25 cellular contexts compared by ENCODE assay signal in the genomic region with DNA sequence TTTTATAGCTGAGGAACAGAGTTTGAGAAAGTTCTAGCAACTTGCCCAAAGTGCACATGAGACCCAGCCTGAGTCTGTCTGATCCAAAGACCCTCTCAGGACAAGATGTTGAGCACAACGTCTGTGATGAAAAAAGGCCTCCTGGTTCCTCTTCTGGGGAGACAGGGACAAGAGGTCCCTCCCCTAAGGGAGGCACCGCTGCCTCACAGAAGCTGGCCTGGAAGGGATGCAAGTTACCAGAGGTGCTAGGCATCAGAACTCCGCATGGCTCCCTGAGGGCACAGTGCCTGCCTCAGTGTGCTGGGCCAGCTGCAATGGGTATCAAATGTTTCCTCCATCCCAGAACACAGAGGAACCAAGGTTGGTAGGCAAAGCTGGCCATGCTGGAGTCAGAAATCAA.
DNase-seq lines count a peak whose midpoint lies in the region; ATAC-seq, FAIRE-seq and TF ChIP-seq lines count a peak whose summit lies in the region.
"Had no signal": no experiment of that assay in that cellular context is flagged by ENCODE, and none has a peak within 500 bp of the region (broad histone marks: within the 10 kb centered on the region; RNA-seq: fewer than 3 reads in every experiment).

No MANE protein-coding gene starts in this region.

- TF ChIP-seq CTCF in H1 (IDR thresholded peaks at IDR 0.05; ENCODE audit: control extremely low read depth in 1 of 3, insufficient read depth in 1 of 3, low read depth in 1 of 3, low read length in 3 of 3) (no peak), spleen (IDR thresholded peaks at IDR 0.05 in 8 of 11, conservative IDR thresholded peaks at IDR 0.05 in 3 of 11) (no peak), WTC11 (IDR thresholded peaks at IDR 0.05) (no peak)

- H3K27me3 ChIP-seq in H1 (replicated peaks in 1 of 4; ENCODE audit: control insufficient read depth in 3 of 4, extremely low read depth in 1 of 4, insufficient read depth in 3 of 4, low read length in 3 of 4) (no peaks in the 10 kb centered on the region), spleen (replicated peaks in 1 of 7) (peaks cover 0 to 27% (median 0%) of the 10 kb centered on the region in 7 donors)
- H3K27me3 ChIP-seq: BE2C had no signal

- FAIRE-seq in H1 (lab: Jason Lieb, UNC), result no peak
- FAIRE-seq: A204.1, GM12878, HepG2 had no signal

- H3K56ac ChIP-seq in H1 (replicated peaks; ENCODE audit: insufficient read length, low read depth, low read length), result no peak overlapping the region

- no peak overlapping the region for H2BK20ac ChIP-seq in H1 (ENCODE audit: low read length)

- no peak for ATAC-seq in HG02759 (IDR thresholded peaks at IDR 0.05; ENCODE audit: unreplicated experiment)
- ATAC-seq in WTC11, result no peak
- ATAC-seq: GM12878, HCT116, HepG2 had no signal

- H3K18ac ChIP-seq in H1 (ENCODE audit: extremely low read depth, low read length), result no peak overlapping the region

- H3K27me3 Mint-ChIP-seq in WTC11 (ENCODE audit: low read depth), result no peaks in the 10 kb centered on the region

- H3K14ac ChIP-seq in H1 (ENCODE audit: insufficient read length), result no peak overlapping the region

- no peak overlapping the region for H3K4me3 Mint-ChIP-seq in WTC11
- H3K4me3 Mint-ChIP-seq: CD4-positive, CD25-positive, alpha-beta regulatory T cell; CD8-positive, alpha-beta memory T cell; HFFc6; IgD-negative memory B cell had no signal

- no peaks in the 10 kb centered on the region for H3K23me2 ChIP-seq in H1 (ENCODE audit: low read depth, low read length)

- H3K9ac ChIP-seq in H1 (replicated peaks in 1 of 4; ENCODE audit: extremely low read depth in 1 of 4, low read depth in 3 of 4, low read length in 3 of 4), result no peak overlapping the region
- H3K9ac ChIP-seq: GM23248 had no signal

- no peak overlapping the region for H2BK12ac ChIP-seq in H1 (ENCODE audit: low read depth, low read length)

- no peak overlapping the region for H2AFZ ChIP-seq in H1 (ENCODE audit: low read length)
- H2AFZ ChIP-seq: GM23248 had no signal

- H2AK5ac ChIP-seq in H1 (ENCODE audit: low read depth, low read length), result no peak overlapping the region; the same call in 1 of the 2 replicates

- DNase-seq in H1 (ENCODE audit: low read depth in 1 of 2, low spot score in 2 of 2) (no peak), mesenteric fat pad (ENCODE audit: low spot score) (peak; percentile 71), spleen (peak; percentile 61), NCI-H1417 treated with DMSO at 0.1 percent for 48 hours (lab: John Stamatoyannopoulos, UW) (no peak), SHP77 treated with DMSO at 0.1 percent for 48 hours (lab: John Stamatoyannopoulos, UW) (no peak), WTC11 (ENCODE audit: low spot score) (no peak)
- DNase-seq: ACHN; BE2C; C1 segment of cervical spinal cord; CD4-positive, CD25-positive, alpha-beta regulatory T cell; CD8-positive, alpha-beta memory T cell; COR-L47; DMS 273 treated with DMSO at 0.1 percent for 48 hours; DMS53; DND-41; EL; GM23248; H7; HFFc6 had no signal

- no peak overlapping the region for H4K5ac ChIP-seq in H1 (ENCODE audit: insufficient read length, low read depth, low read length)

- H2BK5ac ChIP-seq in H1 (ENCODE audit: low read depth, low read length), result no peak overlapping the region

- H3K23ac ChIP-seq in H1 (ENCODE audit: insufficient read length), result no peak overlapping the region

- no peaks in the 10 kb centered on the region for H3K9me3 Mint-ChIP-seq in WTC11
- H3K9me3 Mint-ChIP-seq: CD4-positive, CD25-positive, alpha-beta regulatory T cell; CD8-positive, alpha-beta memory T cell; IgD-negative memory B cell had no signal

- POLR2A ChIA-PET in H1 (lab: Charles Lee; ENCODE audit: partially characterized antibody), result no interaction called here
- POLR2A ChIA-PET in WTC11 (lab: Charles Lee), result no interaction called here

- no peak overlapping the region for H3K4ac ChIP-seq in H1 (replicated peaks; ENCODE audit: insufficient read length, low read depth, low read length)

- TF ChIP-seq EP300 in H1 (IDR thresholded peaks at IDR 0.05; ENCODE audit: borderline replicate concordance in 1 of 2, low read depth in 2 of 2, low read length in 2 of 2), result no peak

- no peak overlapping the region for H3K27ac Mint-ChIP-seq in WTC11
- H3K27ac Mint-ChIP-seq: CD4-positive, CD25-positive, alpha-beta regulatory T cell; CD8-positive, alpha-beta memory T cell; HFFc6; IgD-negative memory B cell had no signal

- no peaks in the 10 kb centered on the region for H3K79me1 ChIP-seq in H1 (ENCODE audit: low read depth, low read length)

- H4K8ac ChIP-seq in H1 (ENCODE audit: extremely low read depth, insufficient read depth, low read length), result peak overlapping the region; percentile 1; the same call in 1 of the 2 replicates

- H3K4me2 ChIP-seq in H1 (ENCODE audit: insufficient read depth in 1 of 2, low read depth in 2 of 2, low read length in 2 of 2), result no peak overlapping the region

- no peaks in the 10 kb centered on the region for H3K36me3 Mint-ChIP-seq in WTC11
- H3K36me3 Mint-ChIP-seq: CD4-positive, CD25-positive, alpha-beta regulatory T cell; CD8-positive, alpha-beta memory T cell; IgD-negative memory B cell had no signal

- intact Hi-C loops in spleen (cut with DNase I; ENCODE audit: low total_unique reads), result no loop called here

- H2BK15ac ChIP-seq in H1 (ENCODE audit: low read length), result no peak overlapping the region

- no peak overlapping the region for H2BK120ac ChIP-seq in H1 (replicated peaks; ENCODE audit: low read depth, low read length)

- H3K27ac ChIP-seq in H1 (ENCODE audit: low read depth, low read length) (no peak overlapping the region), spleen (no peak overlapping the region)
- H3K27ac ChIP-seq: GM23248 had no signal

- TF ChIP-seq POLR2A in H1 (IDR thresholded peaks at IDR 0.05; ENCODE audit: control extremely low read depth in 1 of 2, low read depth in 2 of 2, low read length in 2 of 2) (no peak), spleen (IDR thresholded peaks at IDR 0.05) (no peak)

- TF ChIP-seq RAD21 in H1 (IDR thresholded peaks at IDR 0.05 in 1 of 2, conservative IDR thresholded peaks at IDR 0.05 in 1 of 2; ENCODE audit: low read depth in 2 of 2, low read length in 2 of 2), result no peak

- H3K4me3 ChIP-seq in H1 (ENCODE audit: extremely low read depth in 1 of 4, insufficient read depth in 2 of 4, low read depth in 3 of 4, low read length in 4 of 4) (no peak overlapping the region), spleen (no peak overlapping the region)
- H3K4me3 ChIP-seq: GM12878, GM23248 had no signal

- CTCF ChIA-PET in H1 (lab: Charles Lee; ENCODE audit: partially characterized antibody) (interaction anchor here (1.0 to 1.6 kb wide), 4 partner anchors 9 to 161 kb away, joined by 3 to 6 read pairs (median 4); no protein-coding TSS in a partner anchor), WTC11 (lab: Charles Lee) (no interaction called here)

- no peaks in the 10 kb centered on the region for H3K36me3 ChIP-seq in H1 (ENCODE audit: control insufficient read depth in 2 of 4, insufficient read depth in 4 of 4, low read length in 3 of 4)
- no peaks in the 10 kb centered on the region for H3K36me3 ChIP-seq in spleen
- H3K36me3 ChIP-seq: BE2C had no signal

- H4K91ac ChIP-seq in H1 (replicated peaks; ENCODE audit: insufficient read length, low read length), result no peak overlapping the region

- H3K4me1 Mint-ChIP-seq in WTC11, result no peaks in the 10 kb centered on the region
- H3K4me1 Mint-ChIP-seq: CD4-positive, CD25-positive, alpha-beta regulatory T cell; CD8-positive, alpha-beta memory T cell had no signal

- H3K9me3 ChIP-seq in H1 (ENCODE audit: insufficient read depth in 2 of 2, low read depth in 1 of 2, low read length in 1 of 2) (no peaks in the 10 kb centered on the region), spleen (no peaks in the 10 kb centered on the region)
- H3K9me3 ChIP-seq: BE2C had no signal

- H3K4me1 ChIP-seq in H1 (replicated peaks in 1 of 4; ENCODE audit: control insufficient read depth in 3 of 4, insufficient read depth in 4 of 4, low read length in 3 of 4) (no peaks in the 10 kb centered on the region), spleen (no peaks in the 10 kb centered on the region)
- H3K4me1 ChIP-seq: BE2C had no signal

- H3K79me2 ChIP-seq in H1 (ENCODE audit: control insufficient read depth in 1 of 2, insufficient read depth in 2 of 2, low read length in 2 of 2), result no peaks in the 10 kb centered on the region

- H4K20me1 ChIP-seq in H1 (replicated peaks in 1 of 2; ENCODE audit: control insufficient read depth in 1 of 2, insufficient read depth in 2 of 2, low read length in 2 of 2), result no peaks in the 10 kb centered on the region

- 77% methylated on average over 3 of the region's 3 CpGs; no CpG with 5 or more reads in 1 of the 2 experiments for WGBS in H1 (ENCODE audit: extremely low coverage in 1 of 2, insufficient coverage in 1 of 2, insufficient read length in 1 of 2, insufficient replicate concordance in 2 of 2, low coverage in 1 of 2, low lambda C conversion rate in 2 of 2, missing lambda C conversion rate in 1 of 2), 2 experiments
- 47 to 93% (median 60%) methylated on average over 2 to 3 of the region's 3 CpGs for WGBS in spleen, 5 donors

TF ChIP-seq in H1, 55 proteins besides CTCF, POLR2A, EP300 and RAD21 (continues in another document):
- no peak for TF ChIP-seq ASH2L (IDR thresholded peaks at IDR 0.05; ENCODE audit: low read length)
- TF ChIP-seq EGR1 (IDR thresholded peaks at IDR 0.05; ENCODE audit: borderline replicate concordance, low read depth, low read length), result no peak
- no peak for TF ChIP-seq NANOG (IDR thresholded peaks at IDR 0.05; ENCODE audit: insufficient read depth, low read depth, low read length, poor library complexity, severe bottlenecking)
- no peak for TF ChIP-seq SIN3A (conservative IDR thresholded peaks at IDR 0.05 in 1 of 2, IDR thresholded peaks at IDR 0.05 in 1 of 2; ENCODE audit: low read depth in 1 of 2, low read length in 2 of 2)
- no peak for TF ChIP-seq CREB1 (IDR thresholded peaks at IDR 0.05)
- no peak for TF ChIP-seq EZH2 (IDR thresholded peaks at IDR 0.05; ENCODE audit: low read depth, low read length, severe bottlenecking)
- no peak for TF ChIP-seq SAP30 (IDR thresholded peaks at IDR 0.05; ENCODE audit: insufficient read depth, insufficient replicate concordance, low read length)
- no peak for TF ChIP-seq CBX5 (IDR thresholded peaks at IDR 0.05; ENCODE audit: low read depth, low read length)

TF ChIP-seq in WTC11, 78 proteins besides CTCF, POLR2A, EP300 and RAD21 (continues in another document):
- TF ChIP-seq ZBTB21 (CRISPR knock-in tag; IDR thresholded peaks at IDR 0.05; ENCODE audit: borderline replicate concordance), result no peak
- TF ChIP-seq, protein P1, sequence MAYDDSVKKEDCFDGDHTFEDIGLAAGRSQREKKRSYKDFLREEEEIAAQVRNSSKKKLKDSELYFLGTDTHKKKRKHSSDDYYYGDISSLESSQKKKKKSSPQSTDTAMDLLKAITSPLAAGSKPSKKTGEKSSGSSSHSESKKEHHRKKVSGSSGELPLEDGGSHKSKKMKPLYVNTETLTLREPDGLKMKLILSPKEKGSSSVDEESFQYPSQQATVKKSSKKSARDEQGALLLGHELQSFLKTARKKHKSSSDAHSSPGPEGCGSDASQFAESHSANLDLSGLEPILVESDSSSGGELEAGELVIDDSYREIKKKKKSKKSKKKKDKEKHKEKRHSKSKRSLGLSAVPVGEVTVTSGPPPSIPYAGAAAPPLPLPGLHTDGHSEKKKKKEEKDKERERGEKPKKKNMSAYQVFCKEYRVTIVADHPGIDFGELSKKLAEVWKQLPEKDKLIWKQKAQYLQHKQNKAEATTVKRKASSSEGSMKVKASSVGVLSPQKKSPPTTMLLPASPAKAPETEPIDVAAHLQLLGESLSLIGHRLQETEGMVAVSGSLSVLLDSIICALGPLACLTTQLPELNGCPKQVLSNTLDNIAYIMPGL (CRISPR knock-in tag; IDR thresholded peaks at IDR 0.05), result no peak

Comparison
In these comparisons a context has a peak if more than half of its experiments do, and no peak if none do; other contexts are left out.
1. DNase-seq: peak in mesenteric fat pad (single experiment) and spleen (single experiment); none in H1 (0 of 2), NCI-H1417 treated with DMSO at 0.1 percent for 48 hours (single experiment), SHP77 treated with DMSO at 0.1 percent for 48 hours (single experiment) and WTC11 (single experiment).